In the genomic region with DNA sequence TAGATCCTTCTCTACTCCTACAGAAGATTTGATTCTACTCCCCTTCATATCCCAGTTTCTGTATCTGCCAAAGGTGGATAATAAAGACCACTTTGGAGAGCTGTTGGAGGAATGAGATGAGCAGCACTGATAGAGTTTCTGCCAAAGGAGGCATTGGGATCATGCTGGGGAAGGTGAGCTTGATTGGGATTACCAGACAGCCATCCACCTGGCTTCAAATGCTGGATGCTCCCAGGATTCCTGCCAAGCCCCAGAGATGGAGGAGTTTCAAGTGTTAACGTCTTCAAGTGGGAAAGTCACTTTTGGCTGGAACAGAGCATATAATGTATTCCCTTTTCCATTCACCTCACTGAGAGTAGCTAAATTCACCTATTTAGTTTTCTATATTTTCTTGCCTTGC, we compare ENCODE assay signal across 28 cellular contexts.
"Had no signal": no experiment of that assay in that cellular context is flagged by ENCODE, and none has a peak within 500 bp of the region (broad histone marks: within the 10 kb centered on the region; RNA-seq: fewer than 3 reads in every experiment).

No MANE protein-coding gene starts in this region.

- ATAC-seq: Panc1, Right ventricle myocardium inferior, SK-N-SH treated with all-trans-retinoic acid at 6 μM for 48 hours, T-cell had no signal

- H3K4me3 ChIP-seq: MG63, PC-9, SJCRH30, SK-N-MC had no signal

- H3K27me3 ChIP-seq: SJCRH30 had no signal

- H3K36me3 ChIP-seq: MG63, SJCRH30 had no signal

- H3K4me1 ChIP-seq: SJCRH30 had no signal

- H3K27me3 Mint-ChIP-seq: T-cell had no signal

- DNase-seq: KG1, NCI-H1092 treated with DMSO at 0.1 percent for 48 hours, NCI-H1105 treated with DMSO at 0.1 percent for 48 hours, NCI-H1417, NCI-H1436 treated with DMSO at 0.1 percent for 48 hours, NCI-H1694 treated with DMSO at 0.1 percent for 48 hours, NCI-H187 treated with DMSO at 0.1 percent for 48 hours, NCI-H2029, NCI-H2081, NCI-H2171 treated with DMSO at 0.1 percent for 48 hours, NCI-H2227 treated with DMSO at 0.1 percent for 48 hours, NCI-H345, NCI-H446, NCI-H510A treated with DMSO at 0.1 percent for 48 hours, NCI-H524 treated with DMSO at 0.1 percent for 48 hours, NCI-H526 treated with DMSO at 0.1 percent for 48 hours, NCI-H774, SHP77, SIG-M5, T-cell had no signal

- H3K36me3 Mint-ChIP-seq: T-cell had no signal

- H3K9me3 ChIP-seq: MG63, SJCRH30 had no signal

- H3K27ac Mint-ChIP-seq: T-cell had no signal

- H3K27ac ChIP-seq: PC-9, RWPE1, SJCRH30, SK-N-MC had no signal

- H3K4me3 Mint-ChIP-seq: T-cell had no signal

- H3K4me1 Mint-ChIP-seq: T-cell had no signal
